In the genomic region with DNA sequence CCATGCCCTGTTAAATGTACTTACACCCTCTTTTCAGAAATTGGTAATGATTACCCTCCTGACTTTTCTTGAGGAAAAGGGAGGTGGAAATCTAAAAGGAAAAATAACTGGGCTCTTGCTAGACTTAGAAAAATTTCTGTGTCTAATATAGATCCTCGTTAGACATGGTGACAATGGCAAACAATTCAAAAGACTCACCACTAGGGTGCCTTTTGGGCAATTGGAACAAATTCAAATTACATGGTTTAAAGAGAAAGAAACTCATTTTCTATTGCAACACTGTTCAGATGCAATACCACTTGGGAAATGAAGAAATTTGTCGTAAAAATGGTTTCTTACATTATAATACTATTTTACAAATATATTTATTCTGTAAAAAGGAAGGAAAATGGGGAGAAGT, we compare ENCODE assay signal across 21 cellular contexts.
A peak's percentile ranks its signal among the peaks of the same experiment; 100 is the strongest.
DNase-seq lines count a peak whose midpoint lies in the region; ATAC-seq and TF ChIP-seq lines count a peak whose summit lies in the region.
"Had no signal": no experiment of that assay in that cellular context is flagged by ENCODE, and none has a peak within 500 bp of the region (broad histone marks: within the 10 kb centered on the region; RNA-seq: fewer than 3 reads in every experiment).

No MANE protein-coding gene starts in this region.

- H3K4me1 Mint-ChIP-seq in osteocyte (ENCODE audit: unreplicated experiment): no peaks in the 10 kb centered on the region
- H3K4me1 Mint-ChIP-seq: activated CD4-positive, alpha-beta T cell treated with anti-CD3 and anti-CD28 coated beads, Interleukin-2, amount 10 ng/mL, durations not matched to agents 7 days and 5 days; stimulated activated naive CD8-positive, alpha-beta T cell treated with anti-CD3 and anti-CD28 coated beads, Interleukin-15, amount 100 ng/mL, for 72 hours had no signal

- DNase-seq in DND-41 (no peak), NB4 (ENCODE audit: low read depth) (peak; percentile 19), mammary epithelial cell (no peak), NCI-H446 (lab: John Stamatoyannopoulos, UW) (no peak), osteocyte (ENCODE audit: extremely low spot score, unreplicated experiment) (no peak)
- DNase-seq: activated CD4-positive, alpha-beta T cell treated with anti-CD3 and anti-CD28 coated beads, Interleukin-2, amount 10 ng/mL, durations not matched to agents 7 days and 5 days; activated gamma-delta T cell treated with Interleukin-2 at 50 U/mL for 16 hours; amygdala; central memory CD4-positive, alpha-beta T cell; GF-D8; left ventricle myocardium superior; NCI-H2107; NCI-H82; ovary; stimulated activated CD4-positive, alpha-beta T cell treated with anti-CD3 and anti-CD28 coated beads, Interleukin-2, amount 100 ng/mL, for 24 hours; stimulated activated naive CD8-positive, alpha-beta T cell treated with anti-CD3 and anti-CD28 coated beads, Interleukin-15, amount 100 ng/mL, for 72 hours; upper lobe of right lung had no signal

- no peaks in the 10 kb centered on the region for H3K36me3 Mint-ChIP-seq in osteocyte (ENCODE audit: unreplicated experiment)

- in situ Hi-C loops in mammary epithelial cell (cut with MboI; ENCODE audit: low sequenced_read_pairs in 2 of 2): no loop called here

- H3K27ac Mint-ChIP-seq in osteocyte (ENCODE audit: unreplicated experiment): no peak overlapping the region
- H3K27ac Mint-ChIP-seq: activated CD4-positive, alpha-beta T cell treated with anti-CD3 and anti-CD28 coated beads, Interleukin-2, amount 10 ng/mL, durations not matched to agents 7 days and 5 days; stimulated activated naive CD8-positive, alpha-beta T cell treated with anti-CD3 and anti-CD28 coated beads, Interleukin-15, amount 100 ng/mL, for 72 hours had no signal

- H3K27me3 ChIP-seq in DND-41 (ENCODE audit: insufficient read depth, low read length, poor library complexity) (no peaks in the 10 kb centered on the region), mammary epithelial cell (ENCODE audit: insufficient read depth, low read length) (peaks cover 2% of the 10 kb centered on the region)
- H3K27me3 ChIP-seq: esophagus muscularis mucosa, ovary, upper lobe of right lung had no signal

- intact Hi-C loops in mammary epithelial cell (cut with micrococcal nuclease): no loop called here

- no peak overlapping the region for H3K9ac ChIP-seq in DND-41 (ENCODE audit: low read depth, low read length)
- no peak overlapping the region for H3K9ac ChIP-seq in mammary epithelial cell (ENCODE audit: insufficient read depth, low read length)

- TF ChIP-seq CTCF in 22Rv1 (IDR thresholded peaks at IDR 0.05): peak; percentile 61
- TF ChIP-seq CTCF in DND-41 (IDR thresholded peaks at IDR 0.05; ENCODE audit: borderline replicate concordance, extremely low read depth, low read length, poor library complexity, severe bottlenecking): peak; percentile 6
- peak; percentile 26 for TF ChIP-seq CTCF in NB4 (IDR thresholded peaks at IDR 0.05; ENCODE audit: low read depth, low read length)
- TF ChIP-seq CTCF in mammary epithelial cell (conservative IDR thresholded peaks at IDR 0.05 in 1 of 2, IDR thresholded peaks at IDR 0.05 in 1 of 2; ENCODE audit: extremely low read depth in 1 of 2, insufficient read depth in 1 of 2, low read depth in 1 of 2, low read length in 2 of 2): peak; percentile 19 to 21
- TF ChIP-seq CTCF in osteocyte (IDR thresholded peaks at IDR 0.05): no peak

- ATAC-seq in DND-41 (ENCODE audit: insufficient read depth, low read depth) (no peak), HG03439 (IDR thresholded peaks at IDR 0.05; ENCODE audit: unreplicated experiment) (no peak), HG03025 (IDR thresholded peaks at IDR 0.05; ENCODE audit: low FRiP score, unreplicated experiment) (no peak)
- ATAC-seq: left ventricle myocardium superior; stimulated activated naive CD8-positive, alpha-beta T cell treated with anti-CD3 and anti-CD28 coated beads, Interleukin-15, amount 100 ng/mL, for 72 hours; upper lobe of right lung had no signal

- H4K20me1 ChIP-seq in DND-41 (ENCODE audit: insufficient read depth, low read length) (no peaks in the 10 kb centered on the region), mammary epithelial cell (ENCODE audit: insufficient read depth, low read length) (no peaks in the 10 kb centered on the region)

- no peak overlapping the region for H3K4me2 ChIP-seq in DND-41 (ENCODE audit: insufficient read depth, low read length)
- no peak overlapping the region for H3K4me2 ChIP-seq in mammary epithelial cell (ENCODE audit: insufficient read depth, low read depth, low read length)

- no peak overlapping the region for H3K4me3 Mint-ChIP-seq in osteocyte (ENCODE audit: unreplicated experiment)
- H3K4me3 Mint-ChIP-seq: activated CD4-positive, alpha-beta T cell treated with anti-CD3 and anti-CD28 coated beads, Interleukin-2, amount 10 ng/mL, durations not matched to agents 7 days and 5 days; stimulated activated naive CD8-positive, alpha-beta T cell treated with anti-CD3 and anti-CD28 coated beads, Interleukin-15, amount 100 ng/mL, for 72 hours had no signal

- TF ChIP-seq POLR2A in NB4 (IDR thresholded peaks at IDR 0.05; ENCODE audit: extremely low read depth, insufficient read length): no peak

- dilution Hi-C loops in mammary epithelial cell (cut with HindIII; ENCODE audit: low sequenced_read_pairs): no loop called here

- no peaks in the 10 kb centered on the region for H3K79me2 ChIP-seq in DND-41 (ENCODE audit: insufficient read depth, low read length)
- H3K79me2 ChIP-seq in mammary epithelial cell (ENCODE audit: insufficient read depth, low read length): no peaks in the 10 kb centered on the region

- H2AFZ ChIP-seq in DND-41 (ENCODE audit: low read depth, low read length) (no peak overlapping the region), mammary epithelial cell (ENCODE audit: low read depth, low read length) (no peak overlapping the region)

- CTCF ChIA-PET in mammary epithelial cell (lab: Charles Lee; ENCODE audit: low non-redundant PET): no interaction called here

- BruUV-seq in mammary epithelial cell (replicated peaks; lab: Mats Ljungman, UMichigan): no TSS peak

- WGBS in mammary epithelial cell (ENCODE audit: low coverage, missing lambda C conversion rate): 40% methylated on average over 2 of the region's 2 CpGs

- no peak overlapping the region for H3K27ac ChIP-seq in 22Rv1
- no peak overlapping the region for H3K27ac ChIP-seq in DND-41 (ENCODE audit: low read length)
- no peak overlapping the region for H3K27ac ChIP-seq in mammary epithelial cell (ENCODE audit: insufficient read depth, low read depth, low read length)
- H3K27ac ChIP-seq: esophagus muscularis mucosa, ovary, upper lobe of right lung had no signal

- H3K4me3 ChIP-seq in DND-41 (ENCODE audit: low read depth in 1 of 2, low read length in 2 of 2): no peak overlapping the region
- no peak overlapping the region for H3K4me3 ChIP-seq in NB4 (ENCODE audit: low read depth, low read length)
- H3K4me3 ChIP-seq in mammary epithelial cell (replicated peaks in 1 of 3; ENCODE audit: insufficient read depth in 1 of 3, low read depth in 2 of 3, low read length in 3 of 3): no peak overlapping the region
- H3K4me3 ChIP-seq: esophagus muscularis mucosa, ovary, upper lobe of right lung had no signal

- H3K36me3 ChIP-seq in DND-41 (ENCODE audit: insufficient read depth, low read length) (no peaks in the 10 kb centered on the region), mammary epithelial cell (ENCODE audit: insufficient read depth, low read length) (no peaks in the 10 kb centered on the region)
- H3K36me3 ChIP-seq: esophagus muscularis mucosa, ovary, upper lobe of right lung had no signal

- H3K9me3 Mint-ChIP-seq in osteocyte (ENCODE audit: unreplicated experiment): peaks cover 4% of the 10 kb centered on the region

- H3K4me1 ChIP-seq in DND-41 (ENCODE audit: insufficient read depth, low read length): no peaks in the 10 kb centered on the region
- H3K4me1 ChIP-seq in mammary epithelial cell (ENCODE audit: insufficient read depth, low read length): no peaks in the 10 kb centered on the region
- H3K4me1 ChIP-seq: esophagus muscularis mucosa, upper lobe of right lung had no signal

- H3K9me3 ChIP-seq in DND-41 (ENCODE audit: insufficient read depth, low read length, severe bottlenecking) (no peaks in the 10 kb centered on the region), mammary epithelial cell (replicated peaks; ENCODE audit: insufficient read depth, low read length) (no peaks in the 10 kb centered on the region)
- H3K9me3 ChIP-seq: ovary, upper lobe of right lung had no signal

- H3K27me3 Mint-ChIP-seq in osteocyte (ENCODE audit: unreplicated experiment): no peaks in the 10 kb centered on the region
- H3K27me3 Mint-ChIP-seq: activated CD4-positive, alpha-beta T cell treated with anti-CD3 and anti-CD28 coated beads, Interleukin-2, amount 10 ng/mL, durations not matched to agents 7 days and 5 days; stimulated activated naive CD8-positive, alpha-beta T cell treated with anti-CD3 and anti-CD28 coated beads, Interleukin-15, amount 100 ng/mL, for 72 hours had no signal
